Comparison of ENCODE assay signal across 20 cellular contexts in genomic region chr17:49371178-49371834, GRCh38. TPM values are rescaled to one million over a fixed set of nuclear protein-coding genes. Genes with fewer than 3 reads are reported as not detected.
DNase-seq lines count a peak whose midpoint lies in the region; ATAC-seq and TF ChIP-seq lines count a peak whose summit lies in the region.
"Had no signal": no experiment of that assay in that cellular context is flagged by ENCODE, and none has a peak within 500 bp of the region (broad histone marks: within the 10 kb centered on the region; RNA-seq: fewer than 3 reads in every experiment).

No MANE protein-coding gene starts in this region.

- ATAC-seq in stimulated activated naive B cell treated with anti-CD40 and anti-IgM and Interleukin-4, amounts not matched to agents 10 μg/mL and 1 μg/mL and 100 μg/mL, for 72 hours (replicated peaks) = no peak
- ATAC-seq in gastroesophageal sphincter = no peak
- ATAC-seq: activated CD4-positive, CD25-positive, alpha-beta regulatory T cell treated with anti-CD3 and anti-CD28 coated beads, Interleukin-2, amount 50 U/mL, for 24 hours; activated CD8-positive, alpha-beta memory T cell treated with anti-CD3 and anti-CD28 coated beads, Interleukin-2, amount 10 ng/mL, durations not matched to agents 7 days and 5 days; CD8-positive, alpha-beta T cell; pancreas; T-helper 17 cell had no signal

- H3K36me3 ChIP-seq in iPS DF 6.9 (ENCODE audit: control insufficient read depth, insufficient read depth, low read length) = no peaks in the 10 kb centered on the region
- no peaks in the 10 kb centered on the region for H3K36me3 ChIP-seq in gastroesophageal sphincter
- H3K36me3 ChIP-seq: ascending aorta, pancreas, uterus had no signal

- H3K27ac ChIP-seq in iPS DF 6.9 (ENCODE audit: low read length) = no peak overlapping the region
- H3K27ac ChIP-seq in gastroesophageal sphincter = no peak overlapping the region
- H3K27ac ChIP-seq: ascending aorta, pancreas, uterus had no signal

- H3K9me3 ChIP-seq in iPS DF 6.9 (ENCODE audit: control insufficient read depth, insufficient read depth, low read length) (no peaks in the 10 kb centered on the region), gastroesophageal sphincter (no peaks in the 10 kb centered on the region)
- H3K9me3 ChIP-seq: ascending aorta, pancreas, uterus had no signal

- H3K9me3 Mint-ChIP-seq in stimulated activated naive B cell treated with anti-CD40 and anti-IgM and Interleukin-4, amounts not matched to agents 10 μg/mL and 1 μg/mL and 100 μg/mL, for 72 hours = no peaks in the 10 kb centered on the region
- H3K9me3 Mint-ChIP-seq: CD8-positive, alpha-beta T cell; stimulated activated naive CD8-positive, alpha-beta T cell treated with anti-CD3 and anti-CD28 coated beads, Interleukin-15, Interleukin-2, amounts not matched to agents 100 ng/mL and 50 ng/mL, for 24 hours had no signal

- H3K27me3 ChIP-seq in iPS DF 6.9 (ENCODE audit: control insufficient read depth, insufficient read depth, low read length) = no peaks in the 10 kb centered on the region
- no peaks in the 10 kb centered on the region for H3K27me3 ChIP-seq in gastroesophageal sphincter
- H3K27me3 ChIP-seq: ascending aorta, pancreas, uterus had no signal

- no peaks in the 10 kb centered on the region for H3K27me3 Mint-ChIP-seq in stimulated activated naive B cell treated with anti-CD40 and anti-IgM and Interleukin-4, amounts not matched to agents 10 μg/mL and 1 μg/mL and 100 μg/mL, for 72 hours
- H3K27me3 Mint-ChIP-seq: activated CD8-positive, alpha-beta memory T cell treated with anti-CD3 and anti-CD28 coated beads, Interleukin-2, amount 10 ng/mL, durations not matched to agents 7 days and 5 days; stimulated activated naive CD8-positive, alpha-beta T cell treated with anti-CD3 and anti-CD28 coated beads, Interleukin-15, Interleukin-2, amounts not matched to agents 100 ng/mL and 50 ng/mL, for 24 hours; T-helper 17 cell had no signal

- in situ Hi-C loops in KBM-7 (cut with MboI; ENCODE audit: low pct_unique_long_range_greater_than_20kb, low sequenced_read_pairs) = no loop called here

- no peak for TF ChIP-seq EP300 in gastroesophageal sphincter (IDR thresholded peaks at IDR 0.05)

- H3K4me1 ChIP-seq in iPS DF 6.9 (ENCODE audit: control insufficient read depth, insufficient read depth, low read length) (0 out of 2 replicates have a peak, but pooled peaks cover 4% of the 10 kb centered on the region), gastroesophageal sphincter (no peaks in the 10 kb centered on the region)
- H3K4me1 ChIP-seq: ascending aorta, pancreas, uterus had no signal

- peaks cover 0 to 3% of the 10 kb centered on the region in 2 donors for H3K36me3 Mint-ChIP-seq in stimulated activated naive B cell treated with anti-CD40 and anti-IgM and Interleukin-4, amounts not matched to agents 10 μg/mL and 1 μg/mL and 100 μg/mL, for 72 hours
- H3K36me3 Mint-ChIP-seq: activated CD8-positive, alpha-beta memory T cell treated with anti-CD3 and anti-CD28 coated beads, Interleukin-2, amount 10 ng/mL, durations not matched to agents 7 days and 5 days had no signal

- WGBS in iPS DF 6.9 (ENCODE audit: insufficient coverage, insufficient read length) = no CpG with 5 or more reads among the region's 11 CpGs
- 39 to 52% methylated on average over 9 to 10 of the region's 11 CpGs for WGBS in gastroesophageal sphincter (ENCODE audit: low coverage in 1 of 2), 2 donors

- peaks cover 20 to 52% of the 10 kb centered on the region in 2 donors for H3K4me1 Mint-ChIP-seq in stimulated activated naive B cell treated with anti-CD40 and anti-IgM and Interleukin-4, amounts not matched to agents 10 μg/mL and 1 μg/mL and 100 μg/mL, for 72 hours

- no peak overlapping the region for H3K4me3 Mint-ChIP-seq in stimulated activated naive B cell treated with anti-CD40 and anti-IgM and Interleukin-4, amounts not matched to agents 10 μg/mL and 1 μg/mL and 100 μg/mL, for 72 hours
- H3K4me3 Mint-ChIP-seq: activated CD8-positive, alpha-beta memory T cell treated with anti-CD3 and anti-CD28 coated beads, Interleukin-2, amount 10 ng/mL, durations not matched to agents 7 days and 5 days; CD8-positive, alpha-beta T cell; stimulated activated naive CD8-positive, alpha-beta T cell treated with anti-CD3 and anti-CD28 coated beads, Interleukin-15, Interleukin-2, amounts not matched to agents 100 ng/mL and 50 ng/mL, for 24 hours; T-helper 17 cell had no signal

- no peak for TF ChIP-seq POLR2A in gastroesophageal sphincter (IDR thresholded peaks at IDR 0.05)

- H3K4me3 ChIP-seq in iPS DF 6.9 (ENCODE audit: low read length) (no peak overlapping the region), gastroesophageal sphincter (no peak overlapping the region)
- H3K4me3 ChIP-seq: ascending aorta, pancreas, smooth muscle cell, uterus had no signal

- peak overlapping the region; percentile 65 for H3K27ac Mint-ChIP-seq in stimulated activated naive B cell treated with anti-CD40 and anti-IgM and Interleukin-4, amounts not matched to agents 10 μg/mL and 1 μg/mL and 100 μg/mL, for 72 hours
- H3K27ac Mint-ChIP-seq: activated CD8-positive, alpha-beta memory T cell treated with anti-CD3 and anti-CD28 coated beads, Interleukin-2, amount 10 ng/mL, durations not matched to agents 7 days and 5 days; CD8-positive, alpha-beta T cell; stimulated activated naive CD8-positive, alpha-beta T cell treated with anti-CD3 and anti-CD28 coated beads, Interleukin-15, Interleukin-2, amounts not matched to agents 100 ng/mL and 50 ng/mL, for 24 hours; T-helper 17 cell had no signal

- DNase-seq in NCI-H748 (lab: John Stamatoyannopoulos, UW; ENCODE audit: unreplicated experiment) (peak; percentile 22), NCI-H748 treated with DMSO at 0.1 percent for 48 hours (lab: John Stamatoyannopoulos, UW) (no peak), NCI-H2171 treated with DMSO at 0.1 percent for 48 hours (lab: John Stamatoyannopoulos, UW) (peak; percentile 81), iPS DF 6.9 (ENCODE audit: low read depth, low spot score) (peak; percentile 80), islet precursor cell (no peak), KBM-7 (no peak)
- DNase-seq in stimulated activated naive B cell treated with anti-CD40 and anti-IgM and Interleukin-4, amounts not matched to agents 10 μg/mL and 1 μg/mL and 100 μg/mL, for 72 hours = no peak
- DNase-seq: activated CD8-positive, alpha-beta memory T cell treated with anti-CD3 and anti-CD28 coated beads, Interleukin-2, amount 10 ng/mL, durations not matched to agents 7 days and 5 days; activated gamma-delta T cell treated with Interleukin-2 at 50 U/mL for 16 hours; CD8-positive, alpha-beta T cell; IMR-90; pancreas; Right ventricle myocardium superior; T-helper 17 cell; uterus had no signal

- no peak for TF ChIP-seq CTCF in gastroesophageal sphincter (IDR thresholded peaks at IDR 0.05)

RNA-seq across cellular contexts. Expression of gene ZNF652, which starts 9.3 kb away (rescaled TPM):
- total RNA-seq in gastroesophageal sphincter = 100 to 1,000 TPM in 2 of 4 donors, 10 to 100 TPM in 2; 56.0 to 124 (median 92.2) TPM

RNA-seq across cellular contexts. Expression of gene PHB1, which starts 43.4 kb away (rescaled TPM):
- total RNA-seq in gastroesophageal sphincter = 100 to 1,000 TPM in 3 of 4 donors, 10 to 100 TPM in 1; 98.7 to 108 (median 102) TPM

Comparison
In these comparisons a context has a peak if more than half of its experiments do, and no peak if none do; other contexts are left out.
1. DNase-seq: peak in NCI-H748 (single experiment), NCI-H2171 treated with DMSO at 0.1 percent for 48 hours (single experiment) and iPS DF 6.9 (single experiment); none in NCI-H748 treated with DMSO at 0.1 percent for 48 hours (single experiment), stimulated activated naive B cell treated with anti-CD40 and anti-IgM and Interleukin-4, amounts not matched to agents 10 μg/mL and 1 μg/mL and 100 μg/mL, for 72 hours (single experiment), islet precursor cell (single experiment) and KBM-7 (single experiment).